In the genomic region with DNA sequence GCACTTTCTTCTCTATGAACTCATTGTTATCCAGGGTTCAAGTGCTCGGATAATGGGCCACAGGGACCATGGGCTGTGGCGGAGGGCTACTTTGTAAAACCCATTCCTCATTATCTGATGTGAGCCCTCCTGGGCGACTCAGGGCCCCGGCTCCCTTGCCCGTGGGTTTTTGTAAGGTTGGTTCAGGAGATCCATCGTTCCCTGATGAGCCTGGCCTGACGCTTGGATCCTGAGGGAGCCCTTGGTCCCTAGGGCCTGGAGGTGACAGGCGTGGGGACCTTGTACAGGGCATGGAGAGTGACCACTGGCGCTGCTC, we compare ENCODE assay signal across 17 cellular contexts.
DNase-seq lines count a peak whose midpoint lies in the region; FAIRE-seq and TF ChIP-seq lines count a peak whose summit lies in the region.
"Had no signal": no experiment of that assay in that cellular context is flagged by ENCODE, and none has a peak within 500 bp of the region (broad histone marks: within the 10 kb centered on the region; RNA-seq: fewer than 3 reads in every experiment).

No MANE protein-coding gene starts in this region.

- H3K4me1 ChIP-seq in endodermal cell (ENCODE audit: control insufficient read depth, insufficient read depth, low read length) (no peaks in the 10 kb centered on the region), kidney (ENCODE audit: control insufficient read depth in 1 of 2, insufficient read depth in 1 of 2, low read depth in 1 of 2, low read length in 2 of 2) (no peaks in the 10 kb centered on the region)
- H3K4me1 ChIP-seq: A549, BE2C, HAP-1 had no signal

- FAIRE-seq in kidney (lab: Jason Lieb, UNC): no peak
- FAIRE-seq: GM19239, H1 had no signal

- no peaks in the 10 kb centered on the region for H3K27me3 ChIP-seq in endodermal cell (ENCODE audit: control insufficient read depth, insufficient read depth, low read length, poor library complexity, severe bottlenecking)
- H3K27me3 ChIP-seq: BE2C had no signal

- peaks cover 0 to 8% (median 4%) of the 10 kb centered on the region in 5 experiments for H3K9me3 Mint-ChIP-seq in brain
- peaks cover 3% of the 10 kb centered on the region for H3K9me3 Mint-ChIP-seq in endodermal cell
- H3K9me3 Mint-ChIP-seq in neural crest cell: peaks cover 4% of the 10 kb centered on the region

- H3K4me1 Mint-ChIP-seq in brain (peaks cover 62% of the 10 kb centered on the region), endodermal cell (peaks cover 5% of the 10 kb centered on the region), neural crest cell (peaks cover 39% of the 10 kb centered on the region)

- H3K27me3 Mint-ChIP-seq in brain: no peaks in the 10 kb centered on the region
- H3K27me3 Mint-ChIP-seq in endodermal cell (ENCODE audit: insufficient read depth): peaks cover 2% of the 10 kb centered on the region
- H3K27me3 Mint-ChIP-seq in neural crest cell (ENCODE audit: low read depth): no peaks in the 10 kb centered on the region

- H3K36me3 ChIP-seq in endodermal cell (ENCODE audit: control insufficient read depth, insufficient read depth, low read length) (no peaks in the 10 kb centered on the region), kidney (ENCODE audit: control insufficient read depth in 1 of 2, insufficient read depth in 2 of 2, low read length in 2 of 2) (no peaks in the 10 kb centered on the region)
- H3K36me3 ChIP-seq: BE2C, HAP-1 had no signal

- TF ChIP-seq CTCF in brain (conservative IDR thresholded peaks at IDR 0.05) (no peak), endodermal cell (conservative IDR thresholded peaks at IDR 0.05) (no peak), neural crest cell (conservative IDR thresholded peaks at IDR 0.05) (no peak), kidney (IDR thresholded peaks at IDR 0.05; ENCODE audit: borderline replicate concordance, extremely low read depth, insufficient read depth) (no peak)

- peak overlapping the region; percentile 93 for H3K27ac ChIP-seq in endodermal cell (ENCODE audit: low read depth, low read length)
- H3K27ac ChIP-seq in temporal lobe (ENCODE audit: low read depth, low read length): peak overlapping the region; percentile 76
- H3K27ac ChIP-seq in kidney (ENCODE audit: low read depth in 2 of 2, low read length in 2 of 2): no peak overlapping the region
- H3K27ac ChIP-seq: A549, C4-2B had no signal

- H3K36me3 Mint-ChIP-seq in brain (peaks cover 10% of the 10 kb centered on the region), endodermal cell (ENCODE audit: low read depth) (no peaks in the 10 kb centered on the region), neural crest cell (ENCODE audit: low read depth) (peaks cover 6% of the 10 kb centered on the region)
- H3K36me3 Mint-ChIP-seq: CD8-positive, alpha-beta T cell had no signal

- WGBS in endodermal cell (ENCODE audit: insufficient coverage in 1 of 2, insufficient read length in 1 of 2), 2 experiments: 89 to 96% methylated on average over 4 to 9 of the region's 9 CpGs

- H3K9me3 ChIP-seq in endodermal cell (ENCODE audit: control insufficient read depth, low read length) (no peaks in the 10 kb centered on the region), kidney (ENCODE audit: control insufficient read depth in 1 of 2, low read length in 2 of 2) (no peaks in the 10 kb centered on the region)
- H3K9me3 ChIP-seq: BE2C, HAP-1 had no signal

- no peak for DNase-seq in endodermal cell
- no peak for DNase-seq in neural crest cell (ENCODE audit: low read depth, low spot score)
- DNase-seq in SHP77 (lab: John Stamatoyannopoulos, UW): no peak
- no peak for DNase-seq in kidney
- no peak for DNase-seq in activated gamma-delta T cell (lab: John Stamatoyannopoulos, UW)
- DNase-seq: BE2C; Caco-2; CD8-positive, alpha-beta T cell; DMS53; GF-D8 had no signal

- intact Hi-C loops in kidney (cut with DNase I): no loop called here

- H3K4me3 Mint-ChIP-seq in brain: peak overlapping the region in 3 of 5 experiments; percentile 73 to 77 (median 76)
- no peak overlapping the region for H3K4me3 Mint-ChIP-seq in endodermal cell
- no peak overlapping the region for H3K4me3 Mint-ChIP-seq in neural crest cell
- H3K4me3 Mint-ChIP-seq: CD8-positive, alpha-beta T cell had no signal

- H3K4me3 ChIP-seq in endodermal cell (ENCODE audit: low read length) (no peak overlapping the region), kidney (ENCODE audit: low read length in 2 of 2) (no peak overlapping the region)
- H3K4me3 ChIP-seq: A549, HAP-1 had no signal

- no peak overlapping the region for H3K9ac ChIP-seq in endodermal cell (ENCODE audit: extremely low read depth, low read length, poor library complexity, severe bottlenecking)
- H3K9ac ChIP-seq in kidney (ENCODE audit: low read length in 2 of 2): no peak overlapping the region

- H3K27ac Mint-ChIP-seq in brain: peak overlapping the region; percentile 46 to 89 (median 84)
- H3K27ac Mint-ChIP-seq in endodermal cell: no peak overlapping the region
- H3K27ac Mint-ChIP-seq in neural crest cell (ENCODE audit: unreplicated experiment): peak overlapping the region; percentile 58
- H3K27ac Mint-ChIP-seq: CD8-positive, alpha-beta T cell had no signal

Comparison
In these comparisons a context has a peak if more than half of its experiments do, and no peak if none do; other contexts are left out.
1. H3K4me3 Mint-ChIP-seq: peak in brain (3 of 5); none in endodermal cell (single experiment) and neural crest cell (single experiment).
2. H3K27ac ChIP-seq: peak in endodermal cell (single experiment) and temporal lobe (single experiment); none in kidney (0 of 2).